Comparison of ENCODE assay signal across 8 cellular contexts in genomic region chr15:90818251-90819210, GRCh38. TPM values are rescaled to one million over a fixed set of nuclear protein-coding genes. Genes with fewer than 3 reads are reported as not detected.
DNase-seq lines count a peak whose midpoint lies in the region; ATAC-seq, FAIRE-seq and TF ChIP-seq lines count a peak whose summit lies in the region.

No MANE protein-coding gene starts in this region.

- no peaks in the 10 kb centered on the region; the same call in 1 of the 2 replicates for H3K27me3 ChIP-seq in OCI-LY3 (ENCODE audit: low read depth, low read length)

- H3K36me3 Mint-ChIP-seq in dendritic cell treated with granulocyte-macrophage colony-stimulating factor and Interleukin-4, amounts not matched to agents 40 ng/mL and 50 ng/mL, for 4 days (ENCODE audit: low read depth), result no peaks in the 10 kb centered on the region

- H3K36me3 ChIP-seq in OCI-LY3 (replicated peaks; ENCODE audit: low read depth, low read length) (peaks cover 10% of the 10 kb centered on the region), kidney (ENCODE audit: control insufficient read depth in 1 of 2, insufficient read depth in 2 of 2, low read length in 2 of 2) (no peaks in the 10 kb centered on the region)

- no peaks in the 10 kb centered on the region for H3K9me3 Mint-ChIP-seq in dendritic cell treated with granulocyte-macrophage colony-stimulating factor and Interleukin-4, amounts not matched to agents 40 ng/mL and 50 ng/mL, for 4 days

- H3K9ac ChIP-seq in OCI-LY3 (ENCODE audit: low read length) (no peak overlapping the region), kidney (ENCODE audit: low read length in 2 of 2) (no peak overlapping the region)

- TF ChIP-seq CTCF in OCI-LY3 (IDR thresholded peaks at IDR 0.05; ENCODE audit: low read depth, low read length), result peak; percentile 31
- TF ChIP-seq CTCF in kidney (IDR thresholded peaks at IDR 0.05; ENCODE audit: borderline replicate concordance, extremely low read depth, insufficient read depth), result no peak

- H3K4me3 ChIP-seq in OCI-LY3 (ENCODE audit: low read length) (no peak overlapping the region), skin epidermis (no peak overlapping the region), kidney (ENCODE audit: low read length in 2 of 2) (no peak overlapping the region)

- H3K79me2 ChIP-seq in OCI-LY3 (ENCODE audit: low read length), result no peaks in the 10 kb centered on the region

- intact Hi-C loops in dendritic cell treated with granulocyte-macrophage colony-stimulating factor and Interleukin-4, amounts not matched to agents 40 ng/mL and 50 ng/mL, for 4 days (cut with micrococcal nuclease), result loop anchor here (5.0 kb wide), 1 partner anchor 34 kb away; no protein-coding TSS in a partner anchor
- intact Hi-C loops in kidney (cut with DNase I), result no loop called here

- H3K4me1 Mint-ChIP-seq in dendritic cell treated with granulocyte-macrophage colony-stimulating factor and Interleukin-4, amounts not matched to agents 40 ng/mL and 50 ng/mL, for 4 days (ENCODE audit: low read depth), result peaks cover 97% of the 10 kb centered on the region

- peaks cover 2% of the 10 kb centered on the region for H3K27me3 Mint-ChIP-seq in dendritic cell treated with granulocyte-macrophage colony-stimulating factor and Interleukin-4, amounts not matched to agents 40 ng/mL and 50 ng/mL, for 4 days

- peak overlapping the region; percentile 10; the same call in 1 of the 2 replicates for H3K4me2 ChIP-seq in OCI-LY3 (ENCODE audit: low read length)

- no peaks in the 10 kb centered on the region for H3K4me1 ChIP-seq in OCI-LY3 (ENCODE audit: low read length)
- no peaks in the 10 kb centered on the region for H3K4me1 ChIP-seq in kidney (ENCODE audit: control insufficient read depth in 1 of 2, insufficient read depth in 1 of 2, low read depth in 1 of 2, low read length in 2 of 2)

- no peak overlapping the region for H3K27ac ChIP-seq in OCI-LY3 (ENCODE audit: low read length)
- peak overlapping the region in 11 of 21 experiments; percentile 10 to 73 (median 43) for H3K27ac ChIP-seq in skin epidermis
- H3K27ac ChIP-seq in kidney (ENCODE audit: low read depth in 2 of 2, low read length in 2 of 2), result no peak overlapping the region

- DNase-seq in DMS 273 treated with DMSO at 0.1 percent for 48 hours (lab: John Stamatoyannopoulos, UW), result peak; percentile 48
- DNase-seq in kidney, result no peak
- DNase-seq in stimulated activated naive CD4-positive, alpha-beta T cell treated with Interleukin-2 at 50 U/mL for 16 hours (lab: John Stamatoyannopoulos, UW), result no peak
- no peak for DNase-seq in NCI-H446 treated with DMSO at 0.1 percent for 48 hours (lab: John Stamatoyannopoulos, UW)

- peak overlapping the region; percentile 99 for H3K27ac Mint-ChIP-seq in dendritic cell treated with granulocyte-macrophage colony-stimulating factor and Interleukin-4, amounts not matched to agents 40 ng/mL and 50 ng/mL, for 4 days

- FAIRE-seq in kidney (lab: Jason Lieb, UNC), result no peak

- peak; percentile 48 for ATAC-seq in HG02623 (IDR thresholded peaks at IDR 0.05; ENCODE audit: unreplicated experiment)

- H2AFZ ChIP-seq in OCI-LY3 (ENCODE audit: low read depth, low read length), result no peak overlapping the region

- H3K4me3 Mint-ChIP-seq in dendritic cell treated with granulocyte-macrophage colony-stimulating factor and Interleukin-4, amounts not matched to agents 40 ng/mL and 50 ng/mL, for 4 days, result peak overlapping the region; percentile 73

- H3K9me3 ChIP-seq in OCI-LY3 (ENCODE audit: insufficient read depth, low read length) (no peaks in the 10 kb centered on the region), kidney (ENCODE audit: control insufficient read depth in 1 of 2, low read length in 2 of 2) (no peaks in the 10 kb centered on the region)

- H4K20me1 ChIP-seq in OCI-LY3 (ENCODE audit: insufficient read depth, low read length), result no peaks in the 10 kb centered on the region

RNA-seq across cellular contexts. Expression of gene FURIN, which starts 49.9 kb away (rescaled TPM):
- total RNA-seq in kidney, result 75.9 TPM
- polyA plus RNA-seq in kidney (ENCODE audit: insufficient read depth, low read depth, low replicate concordance), result 36.4 TPM

Comparison
In these comparisons a context has a peak if more than half of its experiments do, and no peak if none do; other contexts are left out.
1. H3K27ac ChIP-seq: peak in skin epidermis (11 of 21); none in OCI-LY3 (single experiment) and kidney (0 of 2).